Comparison of ENCODE assay signal across 21 cellular contexts in genomic region chr2:183522441-183522840, GRCh38.
"Had no signal": no experiment of that assay in that cellular context is flagged by ENCODE, and none has a peak within 500 bp of the region (broad histone marks: within the 10 kb centered on the region; RNA-seq: fewer than 3 reads in every experiment).

No MANE protein-coding gene starts in this region.

- H3K9ac ChIP-seq: SK-N-SH had no signal

- H3K36me3 ChIP-seq: SJSA1 had no signal

- FAIRE-seq: RCC 7860 had no signal

- H3K4me2 ChIP-seq: SK-N-SH had no signal

- H3K9me3 ChIP-seq: SJSA1, SK-N-SH had no signal

- H3K4me3 ChIP-seq: SJSA1 had no signal

- DNase-seq: KBM-7, NCI-H1092, NCI-H1105 treated with DMSO at 0.1 percent for 48 hours, NCI-H1417 treated with DMSO at 0.1 percent for 48 hours, NCI-H146, NCI-H1694 treated with DMSO at 0.1 percent for 48 hours, NCI-H1930, NCI-H2081, NCI-H2107, NCI-H2227 treated with DMSO at 0.1 percent for 48 hours, NCI-H510A, NCI-H524 treated with DMSO at 0.1 percent for 48 hours, NCI-H69, NCI-H774, Right ventricle myocardium superior, RPMI8226, SIG-M5, SK-N-SH, SW 1271 had no signal

- H3K27me3 ChIP-seq: SJSA1 had no signal

- H3K27ac ChIP-seq: SJSA1 had no signal

- H3K4me1 ChIP-seq: SJSA1 had no signal
